In the genomic region with DNA sequence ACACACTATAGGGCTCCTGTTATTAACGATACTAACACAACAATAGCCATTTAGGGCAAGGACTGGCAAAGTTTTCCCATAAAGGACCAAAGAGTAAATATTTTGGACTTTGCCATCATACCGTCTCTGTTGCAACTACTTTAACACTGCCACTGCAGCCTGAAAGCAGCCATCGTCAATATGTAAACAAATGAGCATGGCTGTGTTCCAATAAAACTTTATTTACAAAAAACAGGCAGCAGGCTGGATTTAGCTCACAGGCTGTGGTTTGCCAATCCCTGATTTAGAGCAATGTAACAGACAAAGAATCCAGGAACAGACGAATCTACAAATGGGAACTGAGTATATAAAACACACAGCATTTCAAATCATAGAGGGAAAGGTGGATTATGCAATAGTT, we compare ENCODE assay signal across 18 cellular contexts.
A peak's percentile ranks its signal among the peaks of the same experiment; 100 is the strongest.
DNase-seq lines count a peak whose midpoint lies in the region; ATAC-seq, FAIRE-seq and TF ChIP-seq lines count a peak whose summit lies in the region.
"Had no signal": no experiment of that assay in that cellular context is flagged by ENCODE, and none has a peak within 500 bp of the region (broad histone marks: within the 10 kb centered on the region; RNA-seq: fewer than 3 reads in every experiment).

No MANE protein-coding gene starts in this region.

- H3K27me3 ChIP-seq in H1 (replicated peaks in 1 of 4; ENCODE audit: control insufficient read depth in 3 of 4, extremely low read depth in 1 of 4, insufficient read depth in 3 of 4, low read length in 3 of 4) (no peaks in the 10 kb centered on the region), mesendoderm (ENCODE audit: insufficient read depth, low read length, poor library complexity) (no peaks in the 10 kb centered on the region), left ventricle myocardium inferior (ENCODE audit: low read depth) (no peaks in the 10 kb centered on the region)
- H3K27me3 ChIP-seq: SJSA1 had no signal

- no peak for TF ChIP-seq POLR2A in H1 (IDR thresholded peaks at IDR 0.05; ENCODE audit: control extremely low read depth in 1 of 2, low read depth in 2 of 2, low read length in 2 of 2)

- H2BK5ac ChIP-seq in H1 (ENCODE audit: low read depth, low read length) = no peak overlapping the region
- H2BK5ac ChIP-seq in mesendoderm (ENCODE audit: low read length) = no peak overlapping the region

- no peak overlapping the region for H3K14ac ChIP-seq in H1 (ENCODE audit: insufficient read length)

- DNase-seq in HCEC 1CT = peak; percentile 37
- DNase-seq in NCI-H446 (lab: John Stamatoyannopoulos, UW) = peak; percentile 23 to 64
- DNase-seq in H1 (ENCODE audit: low read depth in 1 of 2, low spot score in 2 of 2) = no peak
- no peak for DNase-seq in mesendoderm
- DNase-seq in left ventricle myocardium inferior = no peak
- no peak for DNase-seq in HPDE6-E6E7 (ENCODE audit: extremely low spot score)
- DNase-seq: AML-193, DMS79 treated with DMSO at 0.1 percent for 48 hours, Kasumi-1, NCI-H1092 treated with DMSO at 0.1 percent for 48 hours, NCI-H146, NCI-H2029 treated with DMSO at 0.1 percent for 48 hours, NCI-H2171 treated with DMSO at 0.1 percent for 48 hours, PC-9 had no signal

- H2AK5ac ChIP-seq in H1 (ENCODE audit: low read depth, low read length) (no peak overlapping the region), mesendoderm (ENCODE audit: low read length) (no peak overlapping the region)

- no peak overlapping the region for H2BK12ac ChIP-seq in H1 (ENCODE audit: low read depth, low read length)

- no peak overlapping the region for H3K4me2 ChIP-seq in H1 (ENCODE audit: insufficient read depth in 1 of 2, low read depth in 2 of 2, low read length in 2 of 2)
- no peak overlapping the region for H3K4me2 ChIP-seq in mesendoderm (ENCODE audit: low read length)
- H3K4me2 ChIP-seq: PC-9 had no signal

- no peak for TF ChIP-seq EP300 in H1 (IDR thresholded peaks at IDR 0.05; ENCODE audit: borderline replicate concordance in 1 of 2, low read depth in 2 of 2, low read length in 2 of 2)

- no peaks in the 10 kb centered on the region for H3K23me2 ChIP-seq in H1 (ENCODE audit: low read depth, low read length)

- no peak for TF ChIP-seq RAD21 in H1 (IDR thresholded peaks at IDR 0.05 in 1 of 2, conservative IDR thresholded peaks at IDR 0.05 in 1 of 2; ENCODE audit: low read depth in 2 of 2, low read length in 2 of 2)

- H3K23ac ChIP-seq in H1 (ENCODE audit: insufficient read length) (no peak overlapping the region), mesendoderm (ENCODE audit: low read length) (no peak overlapping the region)

- 0 out of 2 replicates have a peak overlapping the region, but pooled peaks have one; percentile 16 for H2AFZ ChIP-seq in H1 (ENCODE audit: low read length)
- H2AFZ ChIP-seq: PC-9 had no signal

- H3K36me3 ChIP-seq in H1 (ENCODE audit: control insufficient read depth in 2 of 4, insufficient read depth in 4 of 4, low read length in 3 of 4) (no peaks in the 10 kb centered on the region; a peak in 1 of 8 replicates), mesendoderm (ENCODE audit: control insufficient read depth, insufficient read depth, low read length) (no peaks in the 10 kb centered on the region), left ventricle myocardium inferior (no peaks in the 10 kb centered on the region)

- POLR2A ChIA-PET in H1 (lab: Charles Lee; ENCODE audit: partially characterized antibody) = no interaction called here

- H3K79me2 ChIP-seq in H1 (ENCODE audit: control insufficient read depth in 1 of 2, insufficient read depth in 2 of 2, low read length in 2 of 2) (no peaks in the 10 kb centered on the region), mesendoderm (ENCODE audit: control insufficient read depth, insufficient read depth, low read length) (no peaks in the 10 kb centered on the region)

- no peak overlapping the region for H2BK20ac ChIP-seq in H1 (ENCODE audit: low read length)

- no peaks in the 10 kb centered on the region for H3K79me1 ChIP-seq in H1 (ENCODE audit: low read depth, low read length)
- no peaks in the 10 kb centered on the region for H3K79me1 ChIP-seq in mesendoderm (ENCODE audit: low read length)

- no peak for ATAC-seq in HG02623 (IDR thresholded peaks at IDR 0.05; ENCODE audit: unreplicated experiment)

- H3K56ac ChIP-seq in H1 (replicated peaks; ENCODE audit: insufficient read length, low read depth, low read length) (no peak overlapping the region), mesendoderm (ENCODE audit: low read length) (no peak overlapping the region)

- H4K91ac ChIP-seq in H1 (replicated peaks; ENCODE audit: insufficient read length, low read length) = no peak overlapping the region

- no peak for TF ChIP-seq CTCF in H1 (IDR thresholded peaks at IDR 0.05; ENCODE audit: control extremely low read depth in 1 of 3, insufficient read depth in 1 of 3, low read depth in 1 of 3, low read length in 3 of 3)
- TF ChIP-seq CTCF in left ventricle myocardium inferior (IDR thresholded peaks at IDR 0.05; ENCODE audit: borderline replicate concordance) = no peak

- CTCF ChIA-PET in H1 (lab: Charles Lee; ENCODE audit: partially characterized antibody) = interaction anchor here (0.7 to 0.9 kb wide), 2 partner anchors 13 to 41 kb away, joined by 3 read pairs; no protein-coding TSS in a partner anchor

- H3K9ac ChIP-seq in H1 (replicated peaks in 1 of 4; ENCODE audit: extremely low read depth in 1 of 4, low read depth in 3 of 4, low read length in 3 of 4) (no peak overlapping the region), mesendoderm (ENCODE audit: low read length) (no peak overlapping the region)

- H4K20me1 ChIP-seq in H1 (replicated peaks in 1 of 2; ENCODE audit: control insufficient read depth in 1 of 2, insufficient read depth in 2 of 2, low read length in 2 of 2) = no peaks in the 10 kb centered on the region

- H3K18ac ChIP-seq in H1 (ENCODE audit: extremely low read depth, low read length) = no peak overlapping the region
- H3K18ac ChIP-seq in mesendoderm (ENCODE audit: low read length) = no peak overlapping the region

- H2BK120ac ChIP-seq in H1 (replicated peaks; ENCODE audit: low read depth, low read length) (no peak overlapping the region), mesendoderm (ENCODE audit: low read depth, low read length) (no peak overlapping the region)

- intact Hi-C loops in left ventricle myocardium inferior (cut with micrococcal nuclease) = no loop called here

- H3K4ac ChIP-seq in H1 (replicated peaks; ENCODE audit: insufficient read length, low read depth, low read length) = peak overlapping the region; percentile 70
- no peak overlapping the region for H3K4ac ChIP-seq in mesendoderm (ENCODE audit: low read depth, low read length)

- no peak for FAIRE-seq in H1 (lab: Jason Lieb, UNC)

- H4K5ac ChIP-seq in H1 (ENCODE audit: insufficient read length, low read depth, low read length) = no peak overlapping the region
- H4K5ac ChIP-seq in mesendoderm (ENCODE audit: low read length) = no peak overlapping the region

- no peaks in the 10 kb centered on the region for H3K9me3 ChIP-seq in H1 (ENCODE audit: insufficient read depth in 2 of 2, low read depth in 1 of 2, low read length in 1 of 2)
- no peaks in the 10 kb centered on the region for H3K9me3 ChIP-seq in left ventricle myocardium inferior (replicated peaks)
- H3K9me3 ChIP-seq: SJSA1 had no signal

- H3K4me1 ChIP-seq in H1 (replicated peaks in 1 of 4; ENCODE audit: control insufficient read depth in 3 of 4, insufficient read depth in 4 of 4, low read length in 3 of 4) (no peaks in the 10 kb centered on the region), mesendoderm (ENCODE audit: control insufficient read depth, low read depth, low read length) (no peaks in the 10 kb centered on the region), left ventricle myocardium inferior (no peaks in the 10 kb centered on the region)
- H3K4me1 ChIP-seq: SJSA1 had no signal

- H3K4me3 ChIP-seq in H1 (ENCODE audit: extremely low read depth in 1 of 4, insufficient read depth in 2 of 4, low read depth in 3 of 4, low read length in 4 of 4) (no peak overlapping the region), mesendoderm (ENCODE audit: low read length) (no peak overlapping the region), left ventricle myocardium inferior (no peak overlapping the region)
- H3K4me3 ChIP-seq: PC-9, SJSA1 had no signal

- H3K27ac ChIP-seq in H1 (ENCODE audit: low read depth, low read length) (no peak overlapping the region), mesendoderm (ENCODE audit: low read depth, low read length) (no peak overlapping the region), left ventricle myocardium inferior (replicated peaks) (no peak overlapping the region)
- H3K27ac ChIP-seq: C4-2B, PC-9, RWPE1, SJSA1 had no signal

- H4K8ac ChIP-seq in H1 (ENCODE audit: extremely low read depth, insufficient read depth, low read length) = no peak overlapping the region
- H4K8ac ChIP-seq in mesendoderm (ENCODE audit: low read depth, low read length) = peak overlapping the region; percentile 13

- WGBS in H1 (ENCODE audit: extremely low coverage in 1 of 2, insufficient coverage in 1 of 2, insufficient read length in 1 of 2, insufficient replicate concordance in 2 of 2, low coverage in 1 of 2, low lambda C conversion rate in 2 of 2, missing lambda C conversion rate in 1 of 2), 2 experiments = 89% methylated on average over 4 of the region's 4 CpGs; no CpG with 5 or more reads in 1 of the 2 experiments
- whole genome bisulfite sequencing in mesendoderm (ENCODE audit: extremely low coverage, insufficient coverage, low lambda C conversion rate) = no CpG with 5 or more reads among the region's 4 CpGs

- H2BK15ac ChIP-seq in H1 (ENCODE audit: low read length) (no peak overlapping the region), mesendoderm (replicated peaks; ENCODE audit: low read depth) (no peak overlapping the region)

TF ChIP-seq in H1, 55 proteins besides CTCF, POLR2A, EP300 and RAD21:
- TF ChIP-seq GABPA (IDR thresholded peaks at IDR 0.05; ENCODE audit: borderline replicate concordance, insufficient read depth, low read length) (no peak), TBP (IDR thresholded peaks at IDR 0.05; ENCODE audit: low read depth, low read length) (no peak), JUN (IDR thresholded peaks at IDR 0.05; ENCODE audit: low read depth, low read length) (no peak), CEBPB (IDR thresholded peaks at IDR 0.05; ENCODE audit: low read depth, low read length) (no peak), KDM4A (IDR thresholded peaks at IDR 0.05; ENCODE audit: low read depth, low read length, severe bottlenecking) (no peak), TEAD4 (IDR thresholded peaks at IDR 0.05; ENCODE audit: low read depth, low read length) (no peak), ASH2L (IDR thresholded peaks at IDR 0.05; ENCODE audit: low read length) (no peak), CBX5 (IDR thresholded peaks at IDR 0.05; ENCODE audit: low read depth, low read length) (no peak), YY1 (IDR thresholded peaks at IDR 0.05; ENCODE audit: low read depth, low read length) (no peak), PHF8 (conservative IDR thresholded peaks at IDR 0.05; ENCODE audit: low read depth, low read length) (no peak), POLR2AphosphoS5 (IDR thresholded peaks at IDR 0.05; ENCODE audit: low read depth, low read length) (no peak), SIN3A (conservative IDR thresholded peaks at IDR 0.05 in 1 of 2, IDR thresholded peaks at IDR 0.05 in 1 of 2; ENCODE audit: low read depth in 1 of 2, low read length in 2 of 2) (no peak), CHD1 (IDR thresholded peaks at IDR 0.05; ENCODE audit: low read depth, low read length) (no peak)

Comparison
In these comparisons a context has a peak if more than half of its experiments do, and no peak if none do; other contexts are left out.
1. DNase-seq: peak in HCEC 1CT (single experiment) and NCI-H446 (2 of 2); none in H1 (0 of 2), mesendoderm (single experiment), left ventricle myocardium inferior (single experiment) and HPDE6-E6E7 (single experiment).